30 cellular contexts compared by ENCODE assay signal in genomic region chr17:34715504-34715903, GRCh38.
"Had no signal": no experiment of that assay in that cellular context is flagged by ENCODE, and none has a peak within 500 bp of the region (broad histone marks: within the 10 kb centered on the region; RNA-seq: fewer than 3 reads in every experiment).

No MANE protein-coding gene starts in this region.

- H3K27ac Mint-ChIP-seq: activated B cell treated with CpG ODN at 0.5 μM for 24 hours; activated naive CD4-positive, alpha-beta T cell treated with anti-CD3 and anti-CD28 coated beads for 36 hours; activated naive CD8-positive, alpha-beta T cell; activated T-helper 2 cell treated with anti-CD3 and anti-CD28 coated beads, Interferon-gamma antibody, Interleukin-2, Interleukin-4, amounts not matched to agents 10 μg/mL and 5 μg/mL and 100 μg/mL, durations not matched to agents 14 hours and 24 hours and 36 hours; dendritic cell treated with granulocyte-macrophage colony-stimulating factor and Interleukin-4, amounts not matched to agents 40 ng/mL and 50 ng/mL, for 4 days; effector memory CD8-positive, alpha-beta T cell; T-helper 17 cell; T-helper 2 cell treated with Interferon-gamma antibody and Interleukin-4, amounts not matched to agents 5 μg/mL and 100 μg/mL, for 36 hours had no signal

- H3K4me1 ChIP-seq: esophagus squamous epithelium, gastroesophageal sphincter had no signal

- DNase-seq: activated B cell treated with CpG ODN at 0.5 μM for 24 hours; activated CD4-positive, alpha-beta T cell treated with anti-CD3 and anti-CD28 coated beads for 48 hours; activated CD4-positive, alpha-beta T cell treated with anti-CD3 and anti-CD28 coated beads, Interleukin-2, amount 50 U/mL, for 1 hour; activated CD4-positive, alpha-beta T cell treated with anti-CD3 and anti-CD28 coated beads, Interleukin-2, amount 50 U/mL, for 48 hours; activated CD8-positive, alpha-beta memory T cell treated with anti-CD3 and anti-CD28 coated beads, Interleukin-2, amount 50 U/mL, for 48 hours; activated effector memory CD4-positive, alpha-beta T cell treated with anti-CD3 and anti-CD28 coated beads, Interleukin-2, amount 50 U/mL, for 16 hours; activated naive CD4-positive, alpha-beta T cell treated with anti-CD3 and anti-CD28 coated beads for 36 hours; activated T-cell treated with anti-CD3 and anti-CD28 coated beads for 4 hours; activated T-cell treated with anti-CD3 and anti-CD28 coated beads, Interleukin-2, amount 50 U/mL, for 4 hours; amniotic stem cell; anterior cingulate cortex; brain microvascular endothelial cell; dorsolateral prefrontal cortex; effector CD4-positive, alpha-beta T cell; effector memory CD8-positive, alpha-beta T cell; esophagus squamous epithelium; foreskin melanocyte; T-helper 1 cell; T-helper 17 cell; T1000; WERI-Rb-1 had no signal

- H3K9me3 Mint-ChIP-seq: activated B cell treated with CpG ODN at 0.5 μM for 24 hours; activated naive CD4-positive, alpha-beta T cell treated with anti-CD3 and anti-CD28 coated beads for 36 hours; activated T-cell treated with anti-CD3 and anti-CD28 coated beads, Interleukin-2, amount 50 U/mL, for 4 hours; activated T-helper 2 cell treated with anti-CD3 and anti-CD28 coated beads, Interferon-gamma antibody, Interleukin-2, Interleukin-4, amounts not matched to agents 10 μg/mL and 5 μg/mL and 100 μg/mL, durations not matched to agents 14 hours and 24 hours and 36 hours; central memory CD8-positive, alpha-beta T cell; dendritic cell treated with granulocyte-macrophage colony-stimulating factor and Interleukin-4, amounts not matched to agents 40 ng/mL and 50 ng/mL, for 4 days; effector memory CD8-positive, alpha-beta T cell; T-helper 2 cell treated with Interferon-gamma antibody and Interleukin-4, amounts not matched to agents 5 μg/mL and 100 μg/mL, for 36 hours had no signal

- H3K27ac ChIP-seq: brain microvascular endothelial cell, coronary artery, dorsolateral prefrontal cortex, epithelial cell of prostate, esophagus squamous epithelium, gastroesophageal sphincter, WERI-Rb-1 had no signal

- H3K4me3 ChIP-seq: coronary artery, dorsolateral prefrontal cortex, esophagus squamous epithelium, gastroesophageal sphincter had no signal

- H3K4me1 Mint-ChIP-seq: activated B cell treated with CpG ODN at 0.5 μM for 24 hours; central memory CD8-positive, alpha-beta T cell had no signal

- H3K9me3 ChIP-seq: esophagus squamous epithelium, gastroesophageal sphincter had no signal

- H3K4me3 Mint-ChIP-seq: activated B cell treated with CpG ODN at 0.5 μM for 24 hours; activated naive CD4-positive, alpha-beta T cell treated with anti-CD3 and anti-CD28 coated beads for 36 hours; activated naive CD8-positive, alpha-beta T cell; activated T-cell treated with anti-CD3 and anti-CD28 coated beads, Interleukin-2, amount 50 U/mL, for 4 hours; central memory CD8-positive, alpha-beta T cell; dendritic cell treated with granulocyte-macrophage colony-stimulating factor and Interleukin-4, amounts not matched to agents 40 ng/mL and 50 ng/mL, for 4 days; effector memory CD8-positive, alpha-beta T cell; T-helper 17 cell; T-helper 2 cell treated with Interferon-gamma antibody and Interleukin-4, amounts not matched to agents 5 μg/mL and 100 μg/mL, for 36 hours had no signal

- H3K36me3 Mint-ChIP-seq: activated naive CD8-positive, alpha-beta T cell had no signal

- H3K27me3 ChIP-seq: brain microvascular endothelial cell had no signal

- H3K36me3 ChIP-seq: brain microvascular endothelial cell, esophagus squamous epithelium, gastroesophageal sphincter, WERI-Rb-1 had no signal

- ATAC-seq: activated CD4-positive, CD25-positive, alpha-beta regulatory T cell treated with anti-CD3 and anti-CD28 coated beads, Interleukin-2, amount 50 U/mL, for 24 hours; activated T-cell treated with anti-CD3 and anti-CD28 coated beads, Interleukin-2, amount 50 U/mL, for 4 hours; effector memory CD8-positive, alpha-beta T cell; gastroesophageal sphincter; T-helper 17 cell had no signal
